2 cellular contexts compared by ENCODE assay signal in the genomic region with DNA sequence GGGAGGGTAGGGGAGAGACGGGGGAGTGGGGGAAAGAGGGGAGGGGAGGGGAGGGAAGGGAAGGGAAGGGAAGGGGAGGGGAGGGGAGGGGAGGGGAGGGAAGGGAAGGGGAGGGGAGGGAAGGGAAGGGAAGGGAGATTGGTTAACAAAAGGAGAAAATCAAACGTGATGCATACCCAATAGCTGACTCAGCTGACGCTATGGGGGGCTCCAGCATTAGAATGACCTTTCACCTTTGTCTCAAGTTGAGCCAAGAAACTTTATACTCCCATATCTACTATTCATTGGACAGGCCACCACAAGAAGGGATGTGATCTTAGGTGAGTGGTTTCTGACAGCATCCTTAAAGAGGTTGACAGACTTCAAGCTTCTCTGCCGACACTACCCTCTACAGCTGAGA.
A peak's percentile ranks its signal among the peaks of the same experiment; 100 is the strongest.
TF ChIP-seq lines count a peak whose summit lies in the region.

No MANE protein-coding gene starts in this region.

TF ChIP-seq in HepG2, 621 proteins besides CTCF, POLR2A, EP300 and RAD21:
- TF ChIP-seq MTF1 (CRISPR knock-in tag; IDR thresholded peaks at IDR 0.05), result no peak
- no peak for TF ChIP-seq NFKB2 (CRISPR knock-in tag; IDR thresholded peaks at IDR 0.05; ENCODE audit: borderline replicate concordance)
- peak; percentile 91 for TF ChIP-seq HNRNPK (IDR thresholded peaks at IDR 0.05; ENCODE audit: low read depth, low read length, poor library complexity, severe bottlenecking)
- peak; percentile 42 for TF ChIP-seq PCBP2 (optimal IDR thresholded peaks at IDR 0.05; ENCODE audit: low read depth, low read length, poor library complexity, severe bottlenecking)
- 0 out of 2 replicates have a peak, but pooled peaks have one; percentile 72 for TF ChIP-seq PCBP1 (IDR thresholded peaks at IDR 0.05; ENCODE audit: borderline replicate concordance, low read depth, low read length)
TF ChIP-seq in HepG2: peak in this region for 3.

TF ChIP-seq in K562, 482 proteins besides CTCF, POLR2A, EP300 and RAD21:
- TF ChIP-seq FOXJ3 (CRISPR knock-in tag; IDR thresholded peaks at IDR 0.05), result no peak
- TF ChIP-seq XRCC5 (IDR thresholded peaks at IDR 0.05; ENCODE audit: low read depth, low read length), result no peak
- TF ChIP-seq HNRNPK (IDR thresholded peaks at IDR 0.05; ENCODE audit: low read depth, low read length, poor library complexity, severe bottlenecking), result peak; percentile 25
